8 cellular contexts compared by ENCODE assay signal in genomic region chr4:17336524-17336941, GRCh38.
A peak's percentile ranks its signal among the peaks of the same experiment; 100 is the strongest.
DNase-seq lines count a peak whose midpoint lies in the region; ATAC-seq and TF ChIP-seq lines count a peak whose summit lies in the region.

No MANE protein-coding gene starts in this region.

- H3K27ac ChIP-seq in tibial nerve = no peak overlapping the region
- no peak overlapping the region for H3K27ac ChIP-seq in mesendoderm (ENCODE audit: low read depth, low read length)

- H3K9ac ChIP-seq in mesendoderm (ENCODE audit: low read length) = no peak overlapping the region

- no peaks in the 10 kb centered on the region for H3K9me3 Mint-ChIP-seq in activated CD8-positive, alpha-beta T cell treated with anti-CD3 and anti-CD28 coated beads for 36 hours

- no peaks in the 10 kb centered on the region for H3K36me3 Mint-ChIP-seq in activated CD8-positive, alpha-beta T cell treated with anti-CD3 and anti-CD28 coated beads for 36 hours (ENCODE audit: low read depth)

- no peak overlapping the region for H2BK5ac ChIP-seq in mesendoderm (ENCODE audit: low read length)

- no peak overlapping the region for H2AK5ac ChIP-seq in mesendoderm (ENCODE audit: low read length)

- ATAC-seq in GM18870 (IDR thresholded peaks at IDR 0.05; ENCODE audit: unreplicated experiment) (peak; percentile 99), HG03108 (IDR thresholded peaks at IDR 0.05; ENCODE audit: unreplicated experiment) (peak; percentile 87)
- peak; percentile 93 for ATAC-seq in activated CD8-positive, alpha-beta T cell treated with anti-CD3 and anti-CD28 coated beads for 36 hours

- no peak overlapping the region for H4K8ac ChIP-seq in mesendoderm (ENCODE audit: low read depth, low read length)

- TF ChIP-seq CTCF in activated CD8-positive, alpha-beta T cell treated with anti-CD3 and anti-CD28 coated beads for 36 hours (IDR thresholded peaks at IDR 0.05) = no peak
- TF ChIP-seq CTCF in tibial nerve (IDR thresholded peaks at IDR 0.05) = no peak

- intact Hi-C loops in activated CD8-positive, alpha-beta T cell treated with anti-CD3 and anti-CD28 coated beads for 36 hours (cut with micrococcal nuclease) = no loop called here

- H3K79me1 ChIP-seq in mesendoderm (ENCODE audit: low read length) = no peaks in the 10 kb centered on the region

- H3K79me2 ChIP-seq in mesendoderm (ENCODE audit: control insufficient read depth, insufficient read depth, low read length) = no peaks in the 10 kb centered on the region

- no peak for TF ChIP-seq POLR2A in tibial nerve (IDR thresholded peaks at IDR 0.05)

- H3K4ac ChIP-seq in mesendoderm (ENCODE audit: low read depth, low read length) = no peak overlapping the region

- H3K36me3 ChIP-seq in tibial nerve (no peaks in the 10 kb centered on the region), mesendoderm (ENCODE audit: control insufficient read depth, insufficient read depth, low read length) (no peaks in the 10 kb centered on the region)

- H3K27me3 ChIP-seq in tibial nerve (no peaks in the 10 kb centered on the region), mesendoderm (ENCODE audit: insufficient read depth, low read length, poor library complexity) (no peaks in the 10 kb centered on the region)

- no peak overlapping the region for H2BK15ac ChIP-seq in mesendoderm (replicated peaks; ENCODE audit: low read depth)

- H3K4me1 ChIP-seq in tibial nerve (no peaks in the 10 kb centered on the region), mesendoderm (ENCODE audit: control insufficient read depth, low read depth, low read length) (no peaks in the 10 kb centered on the region)

- peak; percentile 88 for DNase-seq in activated CD8-positive, alpha-beta T cell treated with anti-CD3 and anti-CD28 coated beads for 36 hours
- DNase-seq in glomerular endothelial cell (ENCODE audit: extremely low read depth, low read depth, low spot score) = peak; percentile 71
- peak; percentile 31 to 75 for DNase-seq in stimulated activated CD8-positive, alpha-beta memory T cell treated with anti-CD3 and anti-CD28 coated beads, Interleukin-7, amount 100 ng/mL, for 48 hours (ENCODE audit: extremely low read depth in 1 of 2, low read depth in 1 of 2)
- DNase-seq in tibial nerve (ENCODE audit: low spot score in 2 of 2) = no peak
- DNase-seq in NCI-H1930 (lab: John Stamatoyannopoulos, UW) = no peak
- no peak for DNase-seq in mesendoderm

- no peak overlapping the region for H3K23ac ChIP-seq in mesendoderm (ENCODE audit: low read length)

- no peaks in the 10 kb centered on the region for H3K9me3 ChIP-seq in tibial nerve

- no peak overlapping the region for H3K4me3 ChIP-seq in tibial nerve
- H3K4me3 ChIP-seq in mesendoderm (ENCODE audit: low read length) = no peak overlapping the region

- no peak overlapping the region for H2BK120ac ChIP-seq in mesendoderm (ENCODE audit: low read depth, low read length)

- WGBS in tibial nerve, 2 donors = 59 to 73% methylated on average over 10 of the region's 10 CpGs
- no CpG with 5 or more reads among the region's 10 CpGs for WGBS in mesendoderm (ENCODE audit: extremely low coverage, insufficient coverage, low lambda C conversion rate)

- TF ChIP-seq EP300 in tibial nerve (IDR thresholded peaks at IDR 0.05) = peak in 1 of 2 donors; percentile 9

- CTCF ChIA-PET in activated CD8-positive, alpha-beta T cell treated with anti-CD3 and anti-CD28 coated beads for 36 hours (lab: Charles Lee) = interaction anchor here (0.9 to 2.8 kb wide), 3 partner anchors 11 to 542 kb away, joined by 3 to 21 read pairs (median 4); no protein-coding TSS in a partner anchor

- no peak overlapping the region for H3K56ac ChIP-seq in mesendoderm (ENCODE audit: low read length)

- POLR2A ChIA-PET in activated CD8-positive, alpha-beta T cell treated with anti-CD3 and anti-CD28 coated beads for 36 hours (lab: Charles Lee) = no interaction called here

- no peaks in the 10 kb centered on the region for H3K27me3 Mint-ChIP-seq in activated CD8-positive, alpha-beta T cell treated with anti-CD3 and anti-CD28 coated beads for 36 hours

- H3K4me1 Mint-ChIP-seq in activated CD8-positive, alpha-beta T cell treated with anti-CD3 and anti-CD28 coated beads for 36 hours (ENCODE audit: low read depth) = peaks cover 43% of the 10 kb centered on the region

- no peak overlapping the region for H4K5ac ChIP-seq in mesendoderm (ENCODE audit: low read length)

- H3K27ac Mint-ChIP-seq in activated CD8-positive, alpha-beta T cell treated with anti-CD3 and anti-CD28 coated beads for 36 hours = peak overlapping the region; percentile 94

- peak overlapping the region; percentile 41 for H3K4me3 Mint-ChIP-seq in activated CD8-positive, alpha-beta T cell treated with anti-CD3 and anti-CD28 coated beads for 36 hours

- H3K4me2 ChIP-seq in mesendoderm (ENCODE audit: low read length) = no peak overlapping the region

- H3K18ac ChIP-seq in mesendoderm (ENCODE audit: low read length) = no peak overlapping the region

Comparison
In these comparisons a context has a peak if more than half of its experiments do, and no peak if none do; other contexts are left out.
1. DNase-seq: peak in activated CD8-positive, alpha-beta T cell treated with anti-CD3 and anti-CD28 coated beads for 36 hours (single experiment), glomerular endothelial cell (single experiment) and stimulated activated CD8-positive, alpha-beta memory T cell treated with anti-CD3 and anti-CD28 coated beads, Interleukin-7, amount 100 ng/mL, for 48 hours (2 of 2); none in tibial nerve (0 of 2), NCI-H1930 (0 of 2) and mesendoderm (single experiment).
2. Peak in every context shown above with its lines, with median percentiles within 50 percentile points of each other: ATAC-seq.